In the genomic region with DNA sequence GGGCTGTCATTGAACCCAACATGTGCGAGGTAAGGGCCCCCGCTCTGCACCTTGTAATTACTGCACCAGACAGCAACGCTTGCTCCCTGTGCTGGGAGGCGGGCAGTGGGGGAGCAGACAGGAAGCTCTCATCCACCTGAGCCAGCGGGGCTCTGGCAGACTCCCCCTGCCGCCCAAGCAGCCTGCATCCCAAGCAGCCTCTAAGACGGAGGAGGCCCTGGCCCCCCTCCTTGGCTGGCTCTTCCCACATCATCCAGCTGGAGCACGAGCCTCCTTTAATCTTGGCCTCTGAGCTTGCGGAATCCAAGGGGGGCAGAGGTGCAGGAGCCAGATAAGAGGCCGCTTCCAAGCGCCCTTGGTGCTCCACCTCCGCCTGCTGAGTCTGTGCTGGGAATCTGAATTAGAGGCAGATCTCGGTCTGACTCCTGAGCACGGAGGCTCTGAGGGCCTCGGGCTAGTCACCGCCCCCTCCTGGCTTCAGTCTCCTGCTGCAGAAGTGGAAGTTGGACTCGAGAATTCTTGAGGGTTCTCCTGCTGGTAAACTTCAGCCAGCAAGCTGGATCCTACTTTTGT, we compare ENCODE assay signal across 12 cellular contexts. TPM values are rescaled to one million over a fixed set of nuclear protein-coding genes. Genes with fewer than 3 reads are reported as not detected.
A peak's percentile ranks its signal among the peaks of the same experiment; 100 is the strongest.
DNase-seq lines count a peak whose midpoint lies in the region; ATAC-seq lines count a peak whose summit lies in the region.
"Had no signal": no experiment of that assay in that cellular context is flagged by ENCODE, and none has a peak within 500 bp of the region (broad histone marks: within the 10 kb centered on the region; RNA-seq: fewer than 3 reads in every experiment).

No MANE protein-coding gene starts in this region.

- H3K27me3 ChIP-seq in MG63, result peaks cover 13% of the 10 kb centered on the region

- no peaks in the 10 kb centered on the region; the same call in 1 of the 2 replicates for H3K36me3 ChIP-seq in MG63

- DNase-seq in COR-L47 (lab: John Stamatoyannopoulos, UW) (peak; percentile 68), NCI-H187 treated with DMSO at 0.1 percent for 48 hours (lab: John Stamatoyannopoulos, UW) (peak; percentile 28), ecto neural progenitor cell (ENCODE audit: low spot score) (peak; percentile 80), midbrain (lab: John Stamatoyannopoulos, UW) (peak; percentile 28), NK-92 (lab: John Stamatoyannopoulos, UW; ENCODE audit: unreplicated experiment) (no peak), MG63 (no peak), HuH-7 (ENCODE audit: low spot score) (no peak)
- DNase-seq: activated CD4-positive, CD25-positive, alpha-beta regulatory T cell; amniotic stem cell; foreskin keratinocyte had no signal

- H3K9me3 ChIP-seq in MG63, result no peaks in the 10 kb centered on the region
- H3K9me3 ChIP-seq: transverse colon had no signal

- no peak for ATAC-seq in HG03045 (IDR thresholded peaks at IDR 0.05; ENCODE audit: unreplicated experiment)

- H3K4me3 ChIP-seq in MG63, result no peak overlapping the region
- H3K4me3 ChIP-seq: transverse colon had no signal

RNA-seq across cellular contexts. Expression of gene CDH22, which starts 40.0 kb away (rescaled TPM):
- total RNA-seq in MG63 (2014; rRNA removed; shearing (Covaris generic); ENCODE audit: low replicate concordance), result not detected in 2 replicates
- total RNA-seq: foreskin keratinocyte, transverse colon had no signal

RNA-seq across cellular contexts. Expression of gene ELMO2, which starts 58.1 kb away (rescaled TPM):
- 29.5 and 41.7 TPM in 2 replicates for total RNA-seq in MG63 (2014; rRNA removed; shearing (Covaris generic); ENCODE audit: low replicate concordance)

Comparison
In these comparisons a context has a peak if more than half of its experiments do, and no peak if none do; other contexts are left out.
1. DNase-seq: peak in COR-L47 (single experiment), NCI-H187 treated with DMSO at 0.1 percent for 48 hours (single experiment), ecto neural progenitor cell (single experiment) and midbrain (single experiment); none in NK-92 (single experiment), MG63 (single experiment) and HuH-7 (single experiment).